ENCODE assay signal across 27 cellular contexts in the genomic region with DNA sequence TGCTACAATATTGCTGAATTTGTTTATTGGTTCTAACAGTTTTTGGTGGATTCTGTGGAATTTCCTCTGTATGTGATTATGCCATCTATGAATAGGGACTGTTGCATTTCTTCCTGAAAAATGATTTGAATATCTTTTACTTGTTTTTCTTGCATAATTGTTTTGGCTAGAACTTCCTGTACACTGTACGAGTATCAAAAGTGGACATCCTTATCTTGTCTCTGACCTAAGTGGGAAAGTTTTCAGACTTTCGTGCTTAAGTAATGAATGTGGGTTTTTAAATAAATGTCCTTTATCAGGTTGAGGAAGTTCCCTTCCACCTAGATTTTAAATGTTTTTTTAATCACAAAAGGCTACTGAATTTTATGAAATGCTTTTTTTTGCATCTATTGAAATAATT.
"Had no signal": no experiment of that assay in that cellular context is flagged by ENCODE, and none has a peak within 500 bp of the region (broad histone marks: within the 10 kb centered on the region; RNA-seq: fewer than 3 reads in every experiment).

No MANE protein-coding gene starts in this region.

- H3K27ac Mint-ChIP-seq: naive B cell; naive thymus-derived CD8-positive, alpha-beta T cell; natural killer cell treated with Interleukin-12 subunit alpha and Interleukin-12 subunit beta and Interleukin-15 and Interleukin-18, amount 100 ng/mL, for 72 hours; stimulated activated effector memory CD8-positive, alpha-beta T cell treated with anti-CD3 and anti-CD28 coated beads, Interleukin-12 subunit alpha, Interleukin-12 subunit beta, amount 100 ng/mL, for 72 hours; stimulated activated naive B cell treated with anti-CD40 and anti-IgM and Interleukin-4, amounts not matched to agents 10 μg/mL and 1 μg/mL and 100 μg/mL, for 72 hours; stimulated activated naive CD8-positive, alpha-beta T cell treated with anti-CD3 and anti-CD28 coated beads, Interleukin-15, Interleukin-2, amounts not matched to agents 100 ng/mL and 50 ng/mL, for 24 hours; type B pancreatic cell had no signal

- H3K9me3 Mint-ChIP-seq: naive B cell; naive thymus-derived CD8-positive, alpha-beta T cell; natural killer cell treated with Interleukin-12 subunit alpha and Interleukin-12 subunit beta and Interleukin-15 and Interleukin-18, amount 100 ng/mL, for 72 hours; nephron progenitor cell; neural crest cell; stimulated activated effector memory CD8-positive, alpha-beta T cell treated with anti-CD3 and anti-CD28 coated beads, Interleukin-12 subunit alpha, Interleukin-12 subunit beta, amount 100 ng/mL, for 72 hours; stimulated activated naive B cell treated with anti-CD40 and anti-IgM and Interleukin-4, amounts not matched to agents 10 μg/mL and 1 μg/mL and 100 μg/mL, for 72 hours; stimulated activated naive CD8-positive, alpha-beta T cell treated with anti-CD3 and anti-CD28 coated beads, Interleukin-15, Interleukin-2, amounts not matched to agents 100 ng/mL and 50 ng/mL, for 24 hours; type B pancreatic cell had no signal

- H3K36me3 ChIP-seq: pancreas, right lobe of liver, sigmoid colon, stomach, thoracic aorta, thyroid gland, tibial nerve, upper lobe of right lung, uterus had no signal

- H3K4me1 Mint-ChIP-seq: naive thymus-derived CD8-positive, alpha-beta T cell; stimulated activated effector memory CD8-positive, alpha-beta T cell treated with anti-CD3 and anti-CD28 coated beads, Interleukin-12 subunit alpha, Interleukin-12 subunit beta, amount 100 ng/mL, for 72 hours had no signal

- ATAC-seq: naive thymus-derived CD8-positive, alpha-beta T cell; natural killer cell treated with Interleukin-12 subunit alpha and Interleukin-12 subunit beta and Interleukin-15 and Interleukin-18, amount 100 ng/mL, for 72 hours; pancreas; psoas muscle; right cardiac atrium; stimulated activated effector memory CD8-positive, alpha-beta T cell treated with anti-CD3 and anti-CD28 coated beads, Interleukin-12 subunit alpha, Interleukin-12 subunit beta, amount 100 ng/mL, for 72 hours; stimulated activated naive B cell treated with anti-CD40 and anti-IgM and Interleukin-4, amounts not matched to agents 10 μg/mL and 1 μg/mL and 100 μg/mL, for 72 hours; upper lobe of right lung had no signal

- H3K27me3 ChIP-seq: right lobe of liver, sigmoid colon, thyroid gland, tibial nerve, upper lobe of right lung, uterus had no signal

- DNase-seq: naive B cell; naive thymus-derived CD8-positive, alpha-beta T cell; nephron progenitor cell; occipital lobe; pancreas; psoas muscle; right cardiac atrium; right lobe of liver; sigmoid colon; small intestine; stimulated activated CD4-positive, alpha-beta T cell treated with anti-CD3 and anti-CD28 coated beads, Interleukin-15, amount 100 ng/mL, for 24 hours; stimulated activated CD4-positive, alpha-beta T cell treated with anti-CD3 and anti-CD28 coated beads, Interleukin-2, amount 100 ng/mL, for 24 hours; stimulated activated CD4-positive, alpha-beta T cell treated with anti-CD3 and anti-CD28 coated beads, Interleukin-2, amount 100 ng/mL, for 48 hours; stimulated activated CD4-positive, alpha-beta T cell treated with anti-CD3 and anti-CD28 coated beads, Interleukin-4, amount 100 ng/mL, for 24 hours; stimulated activated naive B cell treated with anti-CD40 and anti-IgM and Interleukin-4, amounts not matched to agents 10 μg/mL and 1 μg/mL and 100 μg/mL, for 72 hours; stimulated activated naive CD4-positive, alpha-beta T cell treated with Interleukin-2 at 50 U/mL for 16 hours; stomach; thyroid gland; upper lobe of right lung; uterus had no signal

- H3K4me1 ChIP-seq: pancreas, psoas muscle, right lobe of liver, sigmoid colon, stomach, thyroid gland, tibial nerve, upper lobe of right lung, uterus had no signal

- H3K36me3 Mint-ChIP-seq: naive B cell; naive thymus-derived CD8-positive, alpha-beta T cell; natural killer cell treated with Interleukin-12 subunit alpha and Interleukin-12 subunit beta and Interleukin-15 and Interleukin-18, amount 100 ng/mL, for 72 hours; stimulated activated effector memory CD8-positive, alpha-beta T cell treated with anti-CD3 and anti-CD28 coated beads, Interleukin-12 subunit alpha, Interleukin-12 subunit beta, amount 100 ng/mL, for 72 hours; stimulated activated naive B cell treated with anti-CD40 and anti-IgM and Interleukin-4, amounts not matched to agents 10 μg/mL and 1 μg/mL and 100 μg/mL, for 72 hours; type B pancreatic cell had no signal

- H3K4me3 ChIP-seq: pancreas, psoas muscle, right lobe of liver, sigmoid colon, stomach, thoracic aorta, thyroid gland, tibial nerve, upper lobe of right lung, uterus had no signal

- H3K9me3 ChIP-seq: pancreas, psoas muscle, right lobe of liver, sigmoid colon, stomach, thoracic aorta, thyroid gland, tibial nerve, upper lobe of right lung, uterus had no signal

- H3K4me3 Mint-ChIP-seq: naive B cell; naive thymus-derived CD8-positive, alpha-beta T cell; natural killer cell treated with Interleukin-12 subunit alpha and Interleukin-12 subunit beta and Interleukin-15 and Interleukin-18, amount 100 ng/mL, for 72 hours; nephron progenitor cell; neural crest cell; stimulated activated effector memory CD8-positive, alpha-beta T cell treated with anti-CD3 and anti-CD28 coated beads, Interleukin-12 subunit alpha, Interleukin-12 subunit beta, amount 100 ng/mL, for 72 hours; stimulated activated naive B cell treated with anti-CD40 and anti-IgM and Interleukin-4, amounts not matched to agents 10 μg/mL and 1 μg/mL and 100 μg/mL, for 72 hours; stimulated activated naive CD8-positive, alpha-beta T cell treated with anti-CD3 and anti-CD28 coated beads, Interleukin-15, Interleukin-2, amounts not matched to agents 100 ng/mL and 50 ng/mL, for 24 hours; type B pancreatic cell had no signal

- H3K27ac ChIP-seq: pancreas, psoas muscle, right lobe of liver, sigmoid colon, stomach, thoracic aorta, thyroid gland, tibial nerve, upper lobe of right lung, uterus had no signal
